Comparison of ENCODE assay signal across 1 cellular context in the genomic region with DNA sequence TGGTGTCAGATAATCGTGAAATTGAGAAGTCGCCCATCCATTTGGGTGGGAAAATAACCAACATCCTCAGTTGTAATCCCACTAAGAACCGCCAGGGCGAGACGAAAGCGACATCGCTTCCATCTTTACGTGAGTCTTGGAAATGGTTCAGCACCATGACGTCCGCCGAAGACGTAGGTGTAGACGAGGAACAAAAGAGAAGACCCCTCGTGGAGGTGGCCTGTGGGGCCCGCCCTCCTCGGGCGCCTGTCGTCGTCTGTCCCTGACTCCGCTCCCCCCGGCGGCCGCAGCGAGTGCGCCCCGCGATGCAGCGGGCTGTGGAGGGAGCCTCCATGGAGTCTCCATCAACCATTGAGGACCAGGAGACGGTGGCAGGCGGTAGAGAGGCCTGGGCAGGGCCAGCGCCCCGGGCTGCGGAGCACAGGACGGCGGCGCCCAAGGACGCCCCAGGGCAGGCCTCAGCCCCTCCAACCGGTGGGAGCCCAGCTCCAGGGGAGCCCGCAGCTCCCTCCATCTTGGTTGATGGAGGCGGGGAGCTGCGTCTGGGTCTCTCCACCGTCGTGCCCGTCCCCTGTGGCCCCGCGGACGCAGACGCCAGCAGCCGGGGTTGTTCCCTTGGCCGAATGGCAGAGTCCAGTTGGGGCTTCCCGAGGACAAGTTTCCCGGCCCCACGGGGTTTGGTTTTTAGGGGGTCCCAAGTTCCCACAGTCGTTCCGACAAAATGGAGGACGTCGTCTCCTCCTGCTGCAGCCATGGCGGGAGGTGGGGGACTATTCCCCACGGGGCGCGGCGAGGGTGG.
A peak's percentile ranks its signal among the peaks of the same experiment; 100 is the strongest.
TF ChIP-seq lines count a peak whose summit lies in the region.

No MANE protein-coding gene starts in this region.

TF ChIP-seq in HEK293, 187 proteins besides CTCF, POLR2A, EP300 and RAD21 (continued from another document):
- no peak for TF ChIP-seq ZNF518A (tag by site-specific recombination; conservative IDR thresholded peaks at IDR 0.05; ENCODE audit: low read depth)
- TF ChIP-seq EGR2 (tag by site-specific recombination; IDR thresholded peaks at IDR 0.05; ENCODE audit: low read depth), result peak; percentile 9; the same call in 1 of the 2 replicates
- TF ChIP-seq ZFHX2 (tag by site-specific recombination; conservative IDR thresholded peaks at IDR 0.05), result peak; percentile 44
- peak; percentile 66; the same call in 1 of the 2 replicates for TF ChIP-seq ZNF366 (tag by site-specific recombination; conservative IDR thresholded peaks at IDR 0.05)
- TF ChIP-seq ZIC2 (tag by site-specific recombination; IDR thresholded peaks at IDR 0.05), result peak; percentile 77
- TF ChIP-seq ZNF335 (tag by site-specific recombination; conservative IDR thresholded peaks at IDR 0.05), result peak; percentile 87
- TF ChIP-seq ZNF10 (tag by site-specific recombination; IDR thresholded peaks at IDR 0.05), result peak; percentile 65; the same call in 1 of the 2 replicates
- peak; percentile 98 for TF ChIP-seq ZNF629 (tag by site-specific recombination; IDR thresholded peaks at IDR 0.05)
- no peak for TF ChIP-seq ZNF184 (tag by site-specific recombination; IDR thresholded peaks at IDR 0.05)
- TF ChIP-seq, protein P1, sequence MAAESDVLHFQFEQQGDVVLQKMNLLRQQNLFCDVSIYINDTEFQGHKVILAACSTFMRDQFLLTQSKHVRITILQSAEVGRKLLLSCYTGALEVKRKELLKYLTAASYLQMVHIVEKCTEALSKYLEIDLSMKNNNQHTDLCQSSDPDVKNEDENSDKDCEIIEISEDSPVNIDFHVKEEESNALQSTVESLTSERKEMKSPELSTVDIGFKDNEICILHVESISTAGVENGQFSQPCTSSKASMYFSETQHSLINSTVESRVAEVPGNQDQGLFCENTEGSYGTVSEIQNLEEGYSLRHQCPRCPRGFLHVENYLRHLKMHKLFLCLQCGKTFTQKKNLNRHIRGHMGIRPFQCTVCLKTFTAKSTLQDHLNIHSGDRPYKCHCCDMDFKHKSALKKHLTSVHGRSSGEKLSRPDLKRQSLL (tag by site-specific recombination; IDR thresholded peaks at IDR 0.05), result peak; percentile 93
- TF ChIP-seq, protein P2, sequence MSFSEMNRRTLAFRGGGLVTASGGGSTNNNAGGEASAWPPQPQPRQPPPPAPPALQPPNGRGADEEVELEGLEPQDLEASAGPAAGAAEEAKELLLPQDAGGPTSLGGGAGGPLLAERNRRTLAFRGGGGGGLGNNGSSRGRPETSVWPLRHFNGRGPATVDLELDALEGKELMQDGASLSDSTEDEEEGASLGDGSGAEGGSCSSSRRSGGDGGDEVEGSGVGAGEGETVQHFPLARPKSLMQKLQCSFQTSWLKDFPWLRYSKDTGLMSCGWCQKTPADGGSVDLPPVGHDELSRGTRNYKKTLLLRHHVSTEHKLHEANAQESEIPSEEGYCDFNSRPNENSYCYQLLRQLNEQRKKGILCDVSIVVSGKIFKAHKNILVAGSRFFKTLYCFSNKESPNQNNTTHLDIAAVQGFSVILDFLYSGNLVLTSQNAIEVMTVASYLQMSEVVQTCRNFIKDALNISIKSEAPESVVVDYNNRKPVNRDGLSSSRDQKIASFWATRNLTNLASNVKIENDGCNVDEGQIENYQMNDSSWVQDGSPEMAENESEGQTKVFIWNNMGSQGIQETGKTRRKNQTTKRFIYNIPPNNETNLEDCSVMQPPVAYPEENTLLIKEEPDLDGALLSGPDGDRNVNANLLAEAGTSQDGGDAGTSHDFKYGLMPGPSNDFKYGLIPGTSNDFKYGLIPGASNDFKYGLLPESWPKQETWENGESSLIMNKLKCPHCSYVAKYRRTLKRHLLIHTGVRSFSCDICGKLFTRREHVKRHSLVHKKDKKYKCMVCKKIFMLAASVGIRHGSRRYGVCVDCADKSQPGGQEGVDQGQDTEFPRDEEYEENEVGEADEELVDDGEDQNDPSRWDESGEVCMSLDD (tag by site-specific recombination; IDR thresholded peaks at IDR 0.05), result peak; percentile 95
- peak; percentile 98 for TF ChIP-seq ZNF692 (tag by site-specific recombination; IDR thresholded peaks at IDR 0.05)
- TF ChIP-seq SP3 (tag by site-specific recombination; IDR thresholded peaks at IDR 0.05), result 0 out of 2 replicates have a peak, but pooled peaks have one; percentile 19
- TF ChIP-seq BCL11B (tag by site-specific recombination; IDR thresholded peaks at IDR 0.05; ENCODE audit: low read depth), result peak; percentile 77; the same call in 1 of the 2 replicates
- TF ChIP-seq ZNF292 (tag by site-specific recombination; IDR thresholded peaks at IDR 0.05; ENCODE audit: borderline replicate concordance, low read depth), result no peak
- TF ChIP-seq ZSCAN30 (tag by site-specific recombination; IDR thresholded peaks at IDR 0.05), result peak; percentile 54; the same call in 1 of the 2 replicates
- peak; percentile 26; the same call in 1 of the 2 replicates for TF ChIP-seq ZNF677 (tag by site-specific recombination; IDR thresholded peaks at IDR 0.05)
- TF ChIP-seq BCL6B (tag by site-specific recombination; IDR thresholded peaks at IDR 0.05), result no peak
- peak; percentile 71; the same call in 1 of the 2 replicates for TF ChIP-seq ZNF561 (tag by site-specific recombination; IDR thresholded peaks at IDR 0.05; ENCODE audit: borderline replicate concordance)
- peak; percentile 69 for TF ChIP-seq YY2 (tag by site-specific recombination; IDR thresholded peaks at IDR 0.05)
- TF ChIP-seq MZF1 (tag by site-specific recombination; IDR thresholded peaks at IDR 0.05; ENCODE audit: borderline replicate concordance), result peak; percentile 71; the same call in 1 of the 2 replicates
- peak; percentile 69 for TF ChIP-seq YY1 (tag by site-specific recombination; IDR thresholded peaks at IDR 0.05)
- peak; percentile 91 for TF ChIP-seq ZBTB8A (tag by site-specific recombination; IDR thresholded peaks at IDR 0.05)
- TF ChIP-seq ZBTB21 (tag by site-specific recombination; IDR thresholded peaks at IDR 0.05), result peak; percentile 96
- peak; percentile 21; the same call in 1 of the 2 replicates for TF ChIP-seq ZNF394 (tag by site-specific recombination; IDR thresholded peaks at IDR 0.05; ENCODE audit: borderline replicate concordance)
- 0 out of 2 replicates have a peak, but pooled peaks have one; percentile 21 for TF ChIP-seq ZFP37 (tag by site-specific recombination; IDR thresholded peaks at IDR 0.05)
- peak; percentile 51; the same call in 1 of the 2 replicates for TF ChIP-seq ZNF660 (tag by site-specific recombination; IDR thresholded peaks at IDR 0.05)
- TF ChIP-seq ZSCAN4 (tag by site-specific recombination; IDR thresholded peaks at IDR 0.05), result 0 out of 2 replicates have a peak, but pooled peaks have one; percentile 5
- no peak for TF ChIP-seq ZNF513 (tag by site-specific recombination; IDR thresholded peaks at IDR 0.05)
- no peak for TF ChIP-seq GLI4 (tag by site-specific recombination; IDR thresholded peaks at IDR 0.05)
- TF ChIP-seq ZXDB (tag by site-specific recombination; IDR thresholded peaks at IDR 0.05), result peak; percentile 28; the same call in 1 of the 2 replicates
- TF ChIP-seq GFI1B (tag by site-specific recombination; IDR thresholded peaks at IDR 0.05), result no peak
